In the genomic region with DNA sequence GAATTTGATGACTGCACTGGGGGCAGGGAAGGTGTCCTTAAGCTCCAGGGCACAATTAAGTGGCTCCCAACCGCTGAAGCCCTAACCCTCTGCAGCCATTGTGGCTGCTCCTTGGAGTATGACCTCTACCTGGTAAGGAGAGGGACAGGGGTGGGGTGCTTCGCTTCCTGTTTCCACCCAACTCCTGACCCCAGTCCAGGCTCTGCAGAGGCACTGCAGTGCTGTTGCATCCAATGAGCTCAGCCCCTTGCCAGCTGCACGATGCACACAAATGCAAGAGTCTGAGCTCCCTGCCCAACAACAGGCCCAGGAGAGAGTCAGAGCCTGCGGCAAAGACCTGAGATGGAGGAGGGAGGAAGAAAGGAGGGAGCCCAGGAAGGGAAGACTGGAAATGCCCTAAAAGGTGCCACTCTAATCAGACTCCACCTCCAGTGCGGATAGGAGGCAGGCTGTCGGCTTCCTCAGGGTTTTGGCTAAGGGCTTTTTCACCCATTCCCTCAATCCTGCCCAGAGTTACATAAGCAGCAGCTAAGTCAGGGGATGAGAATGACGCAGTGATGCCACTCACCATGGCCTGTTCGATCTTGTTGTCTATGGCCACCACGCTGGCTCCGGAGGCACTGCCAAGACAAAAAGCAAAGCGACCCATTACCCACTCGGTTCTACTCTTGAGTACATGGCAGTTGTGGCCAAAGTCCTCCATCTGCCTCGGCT, we compare ENCODE assay signal across 8 cellular contexts.
DNase-seq lines count a peak whose midpoint lies in the region; ATAC-seq and TF ChIP-seq lines count a peak whose summit lies in the region.

No MANE protein-coding gene starts in this region.

- no peaks in the 10 kb centered on the region for H3F3A ChIP-seq in OCI-LY1 (ENCODE audit: insufficient read depth, low read length)

- H3K4me1 ChIP-seq in OCI-LY1 (ENCODE audit: insufficient read depth, low read length, severe bottlenecking) (peaks cover 30% of the 10 kb centered on the region), vagina (peaks cover 28% of the 10 kb centered on the region)

- H2AFZ ChIP-seq in OCI-LY1 (ENCODE audit: low read length) = no peak overlapping the region

- H3K4me2 ChIP-seq in OCI-LY1 (ENCODE audit: low read length) = peak overlapping the region; percentile 80

- no peaks in the 10 kb centered on the region for H4K20me1 ChIP-seq in OCI-LY1 (ENCODE audit: insufficient read depth, low read length)

- H3K4me3 ChIP-seq in OCI-LY1 (ENCODE audit: low read depth, low read length, poor library complexity, severe bottlenecking) (peak overlapping the region; percentile 67), vagina (peak overlapping the region; percentile 61 to 78)

- peaks cover 3% of the 10 kb centered on the region for H3K36me3 Mint-ChIP-seq in mesothelial cell of epicardium

- no peaks in the 10 kb centered on the region for H3K27me3 ChIP-seq in OCI-LY1 (ENCODE audit: insufficient read depth, low read length)
- no peaks in the 10 kb centered on the region for H3K27me3 ChIP-seq in vagina

- peak overlapping the region; percentile 69; the same call in 1 of the 2 replicates for H3K9ac ChIP-seq in OCI-LY1 (ENCODE audit: low read length)

- TF ChIP-seq CTCF in OCI-LY1 (IDR thresholded peaks at IDR 0.05; ENCODE audit: low read length) (no peak), mesothelial cell of epicardium (IDR thresholded peaks at IDR 0.05; ENCODE audit: unreplicated experiment) (no peak), vagina (IDR thresholded peaks at IDR 0.05) (no peak)

- ATAC-seq in GM18519 (IDR thresholded peaks at IDR 0.05; ENCODE audit: low FRiP score, unreplicated experiment) (no peak), HG02759 (IDR thresholded peaks at IDR 0.05; ENCODE audit: unreplicated experiment) (no peak)

- peaks cover 4% of the 10 kb centered on the region for H3K9me3 Mint-ChIP-seq in mesothelial cell of epicardium

- no peak overlapping the region for H3K27ac ChIP-seq in OCI-LY1 (ENCODE audit: low read depth, low read length, poor library complexity, severe bottlenecking)
- peak overlapping the region; percentile 92 for H3K27ac ChIP-seq in cingulate gyrus (ENCODE audit: low read depth, low read length)
- peak overlapping the region; percentile 98 for H3K27ac ChIP-seq in vagina

- no peaks in the 10 kb centered on the region for H3K79me2 ChIP-seq in OCI-LY1 (ENCODE audit: insufficient read depth, low read length)

- no peaks in the 10 kb centered on the region; the same call in 1 of the 2 replicates for H3K36me3 ChIP-seq in OCI-LY1 (ENCODE audit: insufficient read depth, low read length)
- H3K36me3 ChIP-seq in vagina = peaks cover 0 to 27% of the 10 kb centered on the region in 2 donors

- H3K9me2 ChIP-seq in OCI-LY1 (ENCODE audit: low read depth, low read length) = no peaks in the 10 kb centered on the region

- DNase-seq in CD1c-positive myeloid dendritic cell (ENCODE audit: extremely low spot score) (peak; percentile 24), mesothelial cell of epicardium (ENCODE audit: low spot score in 2 of 2, unreplicated experiment in 2 of 2) (no peak), vagina (ENCODE audit: extremely low spot score in 2 of 2) (no peak), NCI-H1694 (lab: John Stamatoyannopoulos, UW) (no peak)

- peak overlapping the region; percentile 78 for H3K27ac Mint-ChIP-seq in mesothelial cell of epicardium

- intact Hi-C loops in vagina (cut with DNase I) = loop anchor here (2.0 kb wide), 1 partner anchor 39 kb away; no protein-coding TSS in a partner anchor

- TF ChIP-seq POLR2A in vagina (IDR thresholded peaks at IDR 0.05) = no peak

- no peaks in the 10 kb centered on the region for H3K27me3 Mint-ChIP-seq in mesothelial cell of epicardium (ENCODE audit: low read depth)

- H3K9me3 ChIP-seq in OCI-LY1 (ENCODE audit: low read length) (no peaks in the 10 kb centered on the region), vagina (no peaks in the 10 kb centered on the region)

- H3K4me1 Mint-ChIP-seq in mesothelial cell of epicardium = peaks cover 17% of the 10 kb centered on the region

- H3K4me3 Mint-ChIP-seq in mesothelial cell of epicardium = peak overlapping the region; percentile 84
